1 cellular context compared by ENCODE assay signal in the genomic region with DNA sequence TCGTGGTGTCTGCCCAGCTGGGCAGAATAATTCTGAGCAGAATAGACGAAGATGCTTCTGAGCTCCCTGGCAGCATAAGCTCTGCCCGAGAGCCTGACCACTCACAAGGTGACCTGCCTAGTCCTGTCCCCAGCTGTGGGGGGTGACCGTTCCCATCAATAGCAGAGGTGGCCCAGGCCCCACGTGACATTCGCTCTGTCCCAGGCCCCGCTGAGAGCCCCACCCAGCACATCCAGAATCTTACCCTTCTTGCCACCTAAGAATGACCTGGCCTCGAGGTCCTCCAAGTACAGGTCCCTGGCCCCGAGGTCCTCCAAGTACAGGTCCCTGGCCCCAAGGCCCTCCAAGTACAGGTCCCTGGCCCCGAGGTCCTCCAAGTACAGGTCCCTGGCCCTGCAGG.
TF ChIP-seq lines count a peak whose summit lies in the region.

No MANE protein-coding gene starts in this region.

TF ChIP-seq in WTC11, 78 proteins besides CTCF, POLR2A, EP300 and RAD21:
- TF ChIP-seq, protein P1, sequence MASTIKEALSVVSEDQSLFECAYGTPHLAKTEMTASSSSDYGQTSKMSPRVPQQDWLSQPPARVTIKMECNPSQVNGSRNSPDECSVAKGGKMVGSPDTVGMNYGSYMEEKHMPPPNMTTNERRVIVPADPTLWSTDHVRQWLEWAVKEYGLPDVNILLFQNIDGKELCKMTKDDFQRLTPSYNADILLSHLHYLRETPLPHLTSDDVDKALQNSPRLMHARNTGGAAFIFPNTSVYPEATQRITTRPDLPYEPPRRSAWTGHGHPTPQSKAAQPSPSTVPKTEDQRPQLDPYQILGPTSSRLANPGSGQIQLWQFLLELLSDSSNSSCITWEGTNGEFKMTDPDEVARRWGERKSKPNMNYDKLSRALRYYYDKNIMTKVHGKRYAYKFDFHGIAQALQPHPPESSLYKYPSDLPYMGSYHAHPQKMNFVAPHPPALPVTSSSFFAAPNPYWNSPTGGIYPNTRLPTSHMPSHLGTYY (CRISPR knock-in tag; IDR thresholded peaks at IDR 0.05) = no peak
- TF ChIP-seq JUN (CRISPR knock-in tag; IDR thresholded peaks at IDR 0.05) (no peak), ELF4 (CRISPR knock-in tag; IDR thresholded peaks at IDR 0.05; ENCODE audit: low read depth) (no peak), SMAD4 (CRISPR knock-in tag; IDR thresholded peaks at IDR 0.05) (no peak), GABPB1 (CRISPR knock-in tag; IDR thresholded peaks at IDR 0.05) (no peak), JAZF1 (CRISPR knock-in tag; IDR thresholded peaks at IDR 0.05) (no peak), NFYB (CRISPR knock-in tag; conservative IDR thresholded peaks at IDR 0.05; ENCODE audit: low read depth) (no peak)
- TF ChIP-seq, protein P2, sequence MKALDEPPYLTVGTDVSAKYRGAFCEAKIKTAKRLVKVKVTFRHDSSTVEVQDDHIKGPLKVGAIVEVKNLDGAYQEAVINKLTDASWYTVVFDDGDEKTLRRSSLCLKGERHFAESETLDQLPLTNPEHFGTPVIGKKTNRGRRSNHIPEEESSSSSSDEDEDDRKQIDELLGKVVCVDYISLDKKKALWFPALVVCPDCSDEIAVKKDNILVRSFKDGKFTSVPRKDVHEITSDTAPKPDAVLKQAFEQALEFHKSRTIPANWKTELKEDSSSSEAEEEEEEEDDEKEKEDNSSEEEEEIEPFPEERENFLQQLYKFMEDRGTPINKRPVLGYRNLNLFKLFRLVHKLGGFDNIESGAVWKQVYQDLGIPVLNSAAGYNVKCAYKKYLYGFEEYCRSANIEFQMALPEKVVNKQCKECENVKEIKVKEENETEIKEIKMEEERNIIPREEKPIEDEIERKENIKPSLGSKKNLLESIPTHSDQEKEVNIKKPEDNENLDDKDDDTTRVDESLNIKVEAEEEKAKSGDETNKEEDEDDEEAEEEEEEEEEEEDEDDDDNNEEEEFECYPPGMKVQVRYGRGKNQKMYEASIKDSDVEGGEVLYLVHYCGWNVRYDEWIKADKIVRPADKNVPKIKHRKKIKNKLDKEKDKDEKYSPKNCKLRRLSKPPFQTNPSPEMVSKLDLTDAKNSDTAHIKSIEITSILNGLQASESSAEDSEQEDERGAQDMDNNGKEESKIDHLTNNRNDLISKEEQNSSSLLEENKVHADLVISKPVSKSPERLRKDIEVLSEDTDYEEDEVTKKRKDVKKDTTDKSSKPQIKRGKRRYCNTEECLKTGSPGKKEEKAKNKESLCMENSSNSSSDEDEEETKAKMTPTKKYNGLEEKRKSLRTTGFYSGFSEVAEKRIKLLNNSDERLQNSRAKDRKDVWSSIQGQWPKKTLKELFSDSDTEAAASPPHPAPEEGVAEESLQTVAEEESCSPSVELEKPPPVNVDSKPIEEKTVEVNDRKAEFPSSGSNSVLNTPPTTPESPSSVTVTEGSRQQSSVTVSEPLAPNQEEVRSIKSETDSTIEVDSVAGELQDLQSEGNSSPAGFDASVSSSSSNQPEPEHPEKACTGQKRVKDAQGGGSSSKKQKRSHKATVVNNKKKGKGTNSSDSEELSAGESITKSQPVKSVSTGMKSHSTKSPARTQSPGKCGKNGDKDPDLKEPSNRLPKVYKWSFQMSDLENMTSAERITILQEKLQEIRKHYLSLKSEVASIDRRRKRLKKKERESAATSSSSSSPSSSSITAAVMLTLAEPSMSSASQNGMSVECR (CRISPR knock-in tag; IDR thresholded peaks at IDR 0.05; ENCODE audit: borderline replicate concordance) = no peak
- TF ChIP-seq, protein P3, sequence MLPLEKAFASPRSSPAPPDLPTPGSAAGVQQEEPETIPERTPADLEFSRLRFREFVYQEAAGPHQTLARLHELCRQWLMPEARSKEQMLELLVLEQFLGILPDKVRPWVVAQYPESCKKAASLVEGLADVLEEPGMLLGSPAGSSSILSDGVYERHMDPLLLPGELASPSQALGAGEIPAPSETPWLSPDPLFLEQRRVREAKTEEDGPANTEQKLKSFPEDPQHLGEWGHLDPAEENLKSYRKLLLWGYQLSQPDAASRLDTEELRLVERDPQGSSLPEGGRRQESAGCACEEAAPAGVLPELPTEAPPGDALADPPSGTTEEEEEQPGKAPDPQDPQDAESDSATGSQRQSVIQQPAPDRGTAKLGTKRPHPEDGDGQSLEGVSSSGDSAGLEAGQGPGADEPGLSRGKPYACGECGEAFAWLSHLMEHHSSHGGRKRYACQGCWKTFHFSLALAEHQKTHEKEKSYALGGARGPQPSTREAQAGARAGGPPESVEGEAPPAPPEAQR (CRISPR knock-in tag; IDR thresholded peaks at IDR 0.05) = no peak
